ENCODE assay signal across 26 cellular contexts in genomic region chr5:120610145-120610544, GRCh38.
"Had no signal": no experiment of that assay in that cellular context is flagged by ENCODE, and none has a peak within 500 bp of the region (broad histone marks: within the 10 kb centered on the region; RNA-seq: fewer than 3 reads in every experiment).

No MANE protein-coding gene starts in this region.

- H3K4me3 ChIP-seq: gastroesophageal sphincter, heart right ventricle, mucosa of descending colon, right lobe of liver, smooth muscle cell, stomach, suprapubic skin, tibial nerve had no signal

- H3K4me1 Mint-ChIP-seq: activated naive CD8-positive, alpha-beta T cell treated with anti-CD3 and anti-CD28 coated beads, Interleukin-2, amount 10 ng/mL, durations not matched to agents 7 days and 5 days; memory B cell; naive B cell; stimulated activated memory B cell treated with anti-CD40 and anti-IgM and Interleukin-4, amounts not matched to agents 10 μg/mL and 1 μg/mL and 100 μg/mL, for 72 hours had no signal

- H3K9me3 ChIP-seq: gastroesophageal sphincter, heart right ventricle, mucosa of descending colon, right lobe of liver, suprapubic skin, tibial nerve had no signal

- H3K36me3 ChIP-seq: gastroesophageal sphincter, heart right ventricle, right lobe of liver, stomach, suprapubic skin, tibial nerve had no signal

- H3K4me1 ChIP-seq: right lobe of liver, stomach had no signal

- H3K4me2 ChIP-seq: smooth muscle cell had no signal

- H3K27me3 ChIP-seq: gastroesophageal sphincter, heart right ventricle, right lobe of liver, stomach, suprapubic skin, tibial nerve had no signal

- H3K9me3 Mint-ChIP-seq: activated naive CD8-positive, alpha-beta T cell treated with anti-CD3 and anti-CD28 coated beads, Interleukin-2, amount 10 ng/mL, durations not matched to agents 7 days and 5 days; stimulated activated memory B cell treated with anti-CD40 and anti-IgM and Interleukin-4, amounts not matched to agents 10 μg/mL and 1 μg/mL and 100 μg/mL, for 72 hours had no signal

- ATAC-seq: gastroesophageal sphincter; heart right ventricle; left colon; mucosa of descending colon; right lobe of liver; stimulated activated memory B cell treated with anti-CD40 and anti-IgM and Interleukin-4, amounts not matched to agents 10 μg/mL and 1 μg/mL and 100 μg/mL, for 72 hours had no signal

- H3K36me3 Mint-ChIP-seq: activated CD4-positive, alpha-beta memory T cell treated with anti-CD3 and anti-CD28 coated beads for 36 hours; activated naive CD8-positive, alpha-beta T cell treated with anti-CD3 and anti-CD28 coated beads, Interleukin-2, amount 10 ng/mL, durations not matched to agents 7 days and 5 days; memory B cell; naive B cell; stimulated activated memory B cell treated with anti-CD40 and anti-IgM and Interleukin-4, amounts not matched to agents 10 μg/mL and 1 μg/mL and 100 μg/mL, for 72 hours had no signal

- H3K27me3 Mint-ChIP-seq: activated CD4-positive, alpha-beta memory T cell treated with anti-CD3 and anti-CD28 coated beads for 36 hours; activated naive CD8-positive, alpha-beta T cell treated with anti-CD3 and anti-CD28 coated beads, Interleukin-2, amount 10 ng/mL, durations not matched to agents 7 days and 5 days; dendritic cell treated with granulocyte-macrophage colony-stimulating factor and Interleukin-4, amounts not matched to agents 40 ng/mL and 50 ng/mL, for 4 days; naive B cell; stimulated activated memory B cell treated with anti-CD40 and anti-IgM and Interleukin-4, amounts not matched to agents 10 μg/mL and 1 μg/mL and 100 μg/mL, for 72 hours had no signal

- H3K4me3 Mint-ChIP-seq: activated CD4-positive, alpha-beta memory T cell treated with anti-CD3 and anti-CD28 coated beads for 36 hours; activated naive CD4-positive, alpha-beta T cell treated with anti-CD3 and anti-CD28 coated beads for 36 hours; activated naive CD8-positive, alpha-beta T cell treated with anti-CD3 and anti-CD28 coated beads, Interleukin-2, amount 10 ng/mL, durations not matched to agents 7 days and 5 days; dendritic cell treated with granulocyte-macrophage colony-stimulating factor and Interleukin-4, amounts not matched to agents 40 ng/mL and 50 ng/mL, for 4 days; memory B cell; naive B cell; stimulated activated memory B cell treated with anti-CD40 and anti-IgM and Interleukin-4, amounts not matched to agents 10 μg/mL and 1 μg/mL and 100 μg/mL, for 72 hours had no signal

- H3K27ac Mint-ChIP-seq: activated CD4-positive, alpha-beta memory T cell treated with anti-CD3 and anti-CD28 coated beads for 36 hours; activated naive CD4-positive, alpha-beta T cell treated with anti-CD3 and anti-CD28 coated beads for 36 hours; activated naive CD8-positive, alpha-beta T cell treated with anti-CD3 and anti-CD28 coated beads, Interleukin-2, amount 10 ng/mL, durations not matched to agents 7 days and 5 days; dendritic cell treated with granulocyte-macrophage colony-stimulating factor and Interleukin-4, amounts not matched to agents 40 ng/mL and 50 ng/mL, for 4 days; memory B cell; stimulated activated memory B cell treated with anti-CD40 and anti-IgM and Interleukin-4, amounts not matched to agents 10 μg/mL and 1 μg/mL and 100 μg/mL, for 72 hours had no signal

- H3K27ac ChIP-seq: gastroesophageal sphincter, heart right ventricle, right lobe of liver, stomach, suprapubic skin, tibial nerve had no signal

- FAIRE-seq: keratinocyte had no signal

- DNase-seq: activated CD4-positive, alpha-beta memory T cell treated with anti-CD3 and anti-CD28 coated beads for 36 hours; activated CD4-positive, alpha-beta T cell treated with anti-CD3 and anti-CD28 coated beads for 48 hours; activated effector memory CD4-positive, alpha-beta T cell treated with Interleukin-2 at 50 U/mL for 16 hours; activated naive CD4-positive, alpha-beta T cell treated with anti-CD3 and anti-CD28 coated beads for 36 hours; activated naive CD8-positive, alpha-beta T cell treated with anti-CD3 and anti-CD28 coated beads, Interleukin-2, amount 10 ng/mL, durations not matched to agents 7 days and 5 days; activated T-cell treated with anti-CD3 and anti-CD28 coated beads, Interleukin-2, amount 50 U/mL, for 48 hours; amniotic stem cell; effector memory CD4-positive, alpha-beta T cell; heart right ventricle; left colon; mucosa of descending colon; naive B cell; nucleus accumbens; posterior cingulate gyrus; right lobe of liver; stimulated activated CD4-positive, alpha-beta T cell treated with anti-CD3 and anti-CD28 coated beads, Interleukin-15, amount 100 ng/mL, for 24 hours; stomach; T1000 had no signal
